Comparison of ENCODE assay signal across 18 cellular contexts in the genomic region with DNA sequence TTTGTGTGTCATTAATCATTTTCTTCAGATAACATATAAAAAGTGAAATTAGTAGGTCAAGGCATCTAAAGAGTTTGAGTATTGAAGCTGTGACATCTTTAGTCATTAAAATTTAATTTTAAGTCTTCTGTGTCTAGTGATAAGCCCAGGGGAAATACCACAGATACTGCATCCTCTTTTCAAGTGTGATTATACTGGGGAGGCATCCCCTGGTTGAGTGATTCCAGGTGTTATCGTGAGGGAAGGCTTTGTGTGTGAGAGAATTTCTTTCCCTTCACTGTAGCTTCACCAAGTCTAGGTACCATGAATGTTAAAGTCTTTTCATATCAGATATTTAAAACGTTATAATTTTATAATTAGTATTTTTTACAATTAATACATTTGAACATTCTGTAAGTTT.
"Had no signal": no experiment of that assay in that cellular context is flagged by ENCODE, and none has a peak within 500 bp of the region (broad histone marks: within the 10 kb centered on the region; RNA-seq: fewer than 3 reads in every experiment).

No MANE protein-coding gene starts in this region.

- H3K27ac ChIP-seq: heart left ventricle, neural progenitor cell, ovary, right atrium auricular region had no signal

- H3K36me3 ChIP-seq: heart left ventricle, neural progenitor cell, ovary, right atrium auricular region had no signal

- H3K4me2 ChIP-seq: neural progenitor cell had no signal

- DNase-seq: effector memory CD8-positive, alpha-beta T cell; erythroblast; foreskin melanocyte; heart left ventricle; hippocampal formation; kidney glomerular epithelial cell; mammary epithelial cell; nucleus accumbens; ovary; small intestine; stimulated activated CD4-positive, alpha-beta T cell treated with anti-CD3 and anti-CD28 coated beads, Interleukin-12 subunit alpha, Interleukin-12 subunit beta, amount 100 ng/mL, for 4 hours; stimulated activated naive CD4-positive, alpha-beta T cell treated with Interleukin-2 at 50 U/mL for 16 hours; trophoblast cell had no signal

- H3K4me1 ChIP-seq: heart left ventricle, right atrium auricular region had no signal

- H3K4me1 Mint-ChIP-seq: neural progenitor cell had no signal

- H2AFZ ChIP-seq: neural progenitor cell had no signal

- H3K27me3 Mint-ChIP-seq: dendritic cell treated with granulocyte-macrophage colony-stimulating factor and Interleukin-4, amounts not matched to agents 40 ng/mL and 50 ng/mL, for 4 days had no signal

- H3K9ac ChIP-seq: neural progenitor cell had no signal

- H3K27me3 ChIP-seq: heart left ventricle, neural progenitor cell, ovary, right atrium auricular region had no signal

- H3K4me3 ChIP-seq: heart left ventricle, neural progenitor cell, ovary, right atrium auricular region had no signal

- H3K4me3 Mint-ChIP-seq: dendritic cell treated with granulocyte-macrophage colony-stimulating factor and Interleukin-4, amounts not matched to agents 40 ng/mL and 50 ng/mL, for 4 days; effector memory CD8-positive, alpha-beta T cell; natural killer cell treated with Interleukin-12 subunit alpha and Interleukin-12 subunit beta and Interleukin-15 and Interleukin-18, amount 100 ng/mL, for 72 hours; neural progenitor cell had no signal

- H3K27ac Mint-ChIP-seq: dendritic cell treated with granulocyte-macrophage colony-stimulating factor and Interleukin-4, amounts not matched to agents 40 ng/mL and 50 ng/mL, for 4 days; effector memory CD8-positive, alpha-beta T cell; natural killer cell treated with Interleukin-12 subunit alpha and Interleukin-12 subunit beta and Interleukin-15 and Interleukin-18, amount 100 ng/mL, for 72 hours; neural progenitor cell had no signal

- H3K9me3 ChIP-seq: ovary had no signal

- ATAC-seq: effector memory CD8-positive, alpha-beta T cell; heart left ventricle; left lobe of liver; natural killer cell treated with Interleukin-12 subunit alpha and Interleukin-12 subunit beta and Interleukin-15 and Interleukin-18, amount 100 ng/mL, for 72 hours had no signal
